Comparison of ENCODE assay signal across 24 cellular contexts in the genomic region with DNA sequence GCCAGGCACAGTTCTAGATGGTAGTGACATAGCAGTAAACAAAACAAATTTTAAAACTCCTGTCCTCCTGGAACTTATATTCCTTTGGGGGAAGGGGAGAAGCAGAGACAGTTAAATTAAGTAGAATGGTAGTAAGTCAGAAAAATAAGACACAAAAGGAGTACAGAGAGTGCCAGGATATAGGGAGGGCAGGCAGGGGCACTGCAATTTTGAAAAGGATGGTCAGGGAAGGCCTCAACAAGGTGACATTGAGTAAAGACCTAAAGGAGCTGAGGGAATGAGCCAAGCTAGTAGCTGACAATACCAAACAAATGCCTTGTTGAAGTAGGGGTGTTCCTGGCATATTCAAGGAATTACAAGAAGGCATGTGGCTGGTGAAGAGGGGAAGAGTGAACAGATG.
"Had no signal": no experiment of that assay in that cellular context is flagged by ENCODE, and none has a peak within 500 bp of the region (broad histone marks: within the 10 kb centered on the region; RNA-seq: fewer than 3 reads in every experiment).

No MANE protein-coding gene starts in this region.

- H3K27ac Mint-ChIP-seq: activated CD8-positive, alpha-beta T cell treated with anti-CD3 and anti-CD28 coated beads, Interleukin-2, amount 10 ng/mL, durations not matched to agents 7 days and 5 days; activated naive CD4-positive, alpha-beta T cell treated with anti-CD3 and anti-CD28 coated beads for 36 hours; brain; dendritic cell treated with granulocyte-macrophage colony-stimulating factor and Interleukin-4, amounts not matched to agents 40 ng/mL and 50 ng/mL, for 4 days; stimulated activated memory B cell treated with anti-CD40 and anti-IgM and Interleukin-4, amounts not matched to agents 10 μg/mL and 1 μg/mL and 100 μg/mL, for 72 hours; type B pancreatic cell had no signal

- H3K9me3 Mint-ChIP-seq: activated naive CD4-positive, alpha-beta T cell treated with anti-CD3 and anti-CD28 coated beads for 36 hours; activated T-cell treated with anti-CD3 and anti-CD28 coated beads, Interleukin-2, amount 50 U/mL, for 4 hours; brain; dendritic cell treated with granulocyte-macrophage colony-stimulating factor and Interleukin-4, amounts not matched to agents 40 ng/mL and 50 ng/mL, for 4 days; neural crest cell; stimulated activated memory B cell treated with anti-CD40 and anti-IgM and Interleukin-4, amounts not matched to agents 10 μg/mL and 1 μg/mL and 100 μg/mL, for 72 hours; type B pancreatic cell had no signal

- H3K27ac ChIP-seq: heart right ventricle, thoracic aorta, vagina had no signal

- H3K4me1 Mint-ChIP-seq: brain, neural crest cell had no signal

- H3K27me3 ChIP-seq: heart right ventricle, vagina had no signal

- DNase-seq: activated CD4-positive, alpha-beta T cell treated with anti-CD3 and anti-CD28 coated beads, Interleukin-2, amount 50 U/mL, for 1 hour; activated CD4-positive, CD25-positive, alpha-beta regulatory T cell treated with anti-CD3 and anti-CD28 coated beads, Interleukin-2, amount 50 U/mL, for 72 hours; activated CD8-positive, alpha-beta T cell treated with anti-CD3 and anti-CD28 coated beads, Interleukin-2, amount 10 ng/mL, durations not matched to agents 7 days and 5 days; activated naive CD4-positive, alpha-beta T cell treated with anti-CD3 and anti-CD28 coated beads for 36 hours; activated T-cell treated with anti-CD3 and anti-CD28 coated beads, Interleukin-2, amount 50 U/mL, for 4 hours; anterior cingulate cortex; caudate nucleus; effector CD4-positive, alpha-beta T cell; erythroblast; foreskin fibroblast; heart right ventricle; left colon; mesenchymal stem cell; occipital lobe; small intestine; stimulated activated CD4-positive, alpha-beta T cell treated with anti-CD3 and anti-CD28 coated beads, Interleukin-2, amount 100 ng/mL, for 24 hours had no signal

- H3K4me3 Mint-ChIP-seq: activated CD8-positive, alpha-beta T cell treated with anti-CD3 and anti-CD28 coated beads, Interleukin-2, amount 10 ng/mL, durations not matched to agents 7 days and 5 days; activated naive CD4-positive, alpha-beta T cell treated with anti-CD3 and anti-CD28 coated beads for 36 hours; activated T-cell treated with anti-CD3 and anti-CD28 coated beads, Interleukin-2, amount 50 U/mL, for 4 hours; brain; dendritic cell treated with granulocyte-macrophage colony-stimulating factor and Interleukin-4, amounts not matched to agents 40 ng/mL and 50 ng/mL, for 4 days; neural crest cell; stimulated activated memory B cell treated with anti-CD40 and anti-IgM and Interleukin-4, amounts not matched to agents 10 μg/mL and 1 μg/mL and 100 μg/mL, for 72 hours; type B pancreatic cell had no signal

- H3K4me3 ChIP-seq: heart right ventricle, thoracic aorta, vagina had no signal

- H3K27me3 Mint-ChIP-seq: brain; dendritic cell treated with granulocyte-macrophage colony-stimulating factor and Interleukin-4, amounts not matched to agents 40 ng/mL and 50 ng/mL, for 4 days; stimulated activated memory B cell treated with anti-CD40 and anti-IgM and Interleukin-4, amounts not matched to agents 10 μg/mL and 1 μg/mL and 100 μg/mL, for 72 hours; type B pancreatic cell had no signal

- H3K9me3 ChIP-seq: heart right ventricle, thoracic aorta, vagina had no signal

- ATAC-seq: activated CD8-positive, alpha-beta T cell treated with anti-CD3 and anti-CD28 coated beads, Interleukin-2, amount 10 ng/mL, durations not matched to agents 7 days and 5 days; heart right ventricle; left colon; sciatic nerve; stimulated activated memory B cell treated with anti-CD40 and anti-IgM and Interleukin-4, amounts not matched to agents 10 μg/mL and 1 μg/mL and 100 μg/mL, for 72 hours had no signal
